Comparison of ENCODE assay signal across 11 cellular contexts in genomic region chr11:27934830-27935145, GRCh38.
A peak's percentile ranks its signal among the peaks of the same experiment; 100 is the strongest.
DNase-seq lines count a peak whose midpoint lies in the region; ATAC-seq, FAIRE-seq and TF ChIP-seq lines count a peak whose summit lies in the region.
"Had no signal": no experiment of that assay in that cellular context is flagged by ENCODE, and none has a peak within 500 bp of the region (broad histone marks: within the 10 kb centered on the region; RNA-seq: fewer than 3 reads in every experiment).

No MANE protein-coding gene starts in this region.

- H3K4me1 ChIP-seq in Caco-2, result peaks cover 11% of the 10 kb centered on the region
- peaks cover 0 to 6% (median 2%) of the 10 kb centered on the region in 4 experiments; a peak in 2 of 7 replicates for H3K4me1 ChIP-seq in H1 (replicated peaks in 1 of 4; ENCODE audit: control insufficient read depth in 3 of 4, insufficient read depth in 4 of 4, low read length in 3 of 4)
- H3K4me1 ChIP-seq in neuron (ENCODE audit: insufficient read depth, low read length), result peaks cover 13% of the 10 kb centered on the region
- H3K4me1 ChIP-seq in transverse colon, result no peaks in the 10 kb centered on the region

- intact Hi-C loops in Caco-2 (cut with micrococcal nuclease; ENCODE audit: unreplicated experiment) (loop anchor here (2.0 kb wide), 1 partner anchor 50 kb away; no protein-coding TSS in a partner anchor), transverse colon (cut with DNase I; ENCODE audit: low total_unique reads) (loop anchor here (10.0 kb wide), 1 partner anchor 660 kb away; no protein-coding TSS in a partner anchor)

- no peak overlapping the region for H4K5ac ChIP-seq in H1 (ENCODE audit: insufficient read length, low read depth, low read length)

- H3K18ac ChIP-seq in H1 (ENCODE audit: extremely low read depth, low read length), result no peak overlapping the region

- H3K27me3 ChIP-seq in Caco-2 (replicated peaks; ENCODE audit: control insufficient read depth, insufficient read depth, low read length) (no peaks in the 10 kb centered on the region), MG63 (no peaks in the 10 kb centered on the region), H1 (replicated peaks in 1 of 4; ENCODE audit: control insufficient read depth in 3 of 4, extremely low read depth in 1 of 4, insufficient read depth in 3 of 4, low read length in 3 of 4) (no peaks in the 10 kb centered on the region), neuron (ENCODE audit: insufficient read depth, low read length) (no peaks in the 10 kb centered on the region), transverse colon (no peaks in the 10 kb centered on the region)

- H3K4me3 ChIP-seq in Caco-2 (ENCODE audit: low read depth, low read length) (no peak overlapping the region), MG63 (no peak overlapping the region), H1 (ENCODE audit: extremely low read depth in 1 of 4, insufficient read depth in 2 of 4, low read depth in 3 of 4, low read length in 4 of 4) (no peak overlapping the region), neuron (ENCODE audit: low read length) (no peak overlapping the region), transverse colon (no peak overlapping the region)

- H2BK20ac ChIP-seq in H1 (ENCODE audit: low read length), result no peak overlapping the region

- H2BK15ac ChIP-seq in H1 (ENCODE audit: low read length), result no peak overlapping the region

- POLR2A ChIA-PET in Caco-2 (lab: Charles Lee), result interaction anchor here (1.0 kb wide), 1 partner anchor 12 kb away, joined by 3 read pairs; no protein-coding TSS in a partner anchor
- POLR2A ChIA-PET in H1 (lab: Charles Lee; ENCODE audit: partially characterized antibody), result interaction anchor here (0.6 kb wide), 1 partner anchor 15 kb away, joined by 3 read pairs; no protein-coding TSS in a partner anchor

- H2AFZ ChIP-seq in H1 (ENCODE audit: low read length), result 0 out of 2 replicates have a peak overlapping the region, but pooled peaks have one; percentile 78
- peak overlapping the region; percentile 48 for H2AFZ ChIP-seq in neuron (ENCODE audit: low read depth, low read length)

- no TSS peak for BruUV-seq in Caco-2 (replicated peaks; lab: Mats Ljungman, UMichigan)

- no peaks in the 10 kb centered on the region for H3K79me2 ChIP-seq in H1 (ENCODE audit: control insufficient read depth in 1 of 2, insufficient read depth in 2 of 2, low read length in 2 of 2)

- H3K9me3 ChIP-seq in Caco-2, result 0 out of 2 replicates have a peak, but pooled peaks cover 4% of the 10 kb centered on the region
- H3K9me3 ChIP-seq in MG63, result no peaks in the 10 kb centered on the region
- peaks cover 11 to 18% of the 10 kb centered on the region in 2 experiments for H3K9me3 ChIP-seq in H1 (ENCODE audit: insufficient read depth in 2 of 2, low read depth in 1 of 2, low read length in 1 of 2)
- H3K9me3 ChIP-seq in neuron (ENCODE audit: low read length), result no peaks in the 10 kb centered on the region
- no peaks in the 10 kb centered on the region for H3K9me3 ChIP-seq in transverse colon

- H3K4ac ChIP-seq in H1 (replicated peaks; ENCODE audit: insufficient read length, low read depth, low read length), result no peak overlapping the region

- no peaks in the 10 kb centered on the region for H4K20me1 ChIP-seq in H1 (replicated peaks in 1 of 2; ENCODE audit: control insufficient read depth in 1 of 2, insufficient read depth in 2 of 2, low read length in 2 of 2)

- H3K36me3 ChIP-seq in Caco-2 (ENCODE audit: control insufficient read depth, insufficient read depth, low read length), result no peaks in the 10 kb centered on the region
- H3K36me3 ChIP-seq in MG63, result no peaks in the 10 kb centered on the region
- H3K36me3 ChIP-seq in H1 (ENCODE audit: control insufficient read depth in 2 of 4, insufficient read depth in 4 of 4, low read length in 3 of 4), result no peaks in the 10 kb centered on the region; a peak in 1 of 8 replicates
- H3K36me3 ChIP-seq in neuron (ENCODE audit: insufficient read depth, low read length), result no peaks in the 10 kb centered on the region
- H3K36me3 ChIP-seq in transverse colon, result no peaks in the 10 kb centered on the region

- no peak for FAIRE-seq in H1 (lab: Jason Lieb, UNC)

- H2BK5ac ChIP-seq in H1 (ENCODE audit: low read depth, low read length), result no peak overlapping the region

- no peak overlapping the region for H3K27ac ChIP-seq in H1 (ENCODE audit: low read depth, low read length)
- no peak overlapping the region for H3K27ac ChIP-seq in transverse colon

- TF ChIP-seq POLR2A in H1 (IDR thresholded peaks at IDR 0.05; ENCODE audit: control extremely low read depth in 1 of 2, low read depth in 2 of 2, low read length in 2 of 2) (no peak), transverse colon (IDR thresholded peaks at IDR 0.05) (no peak)

- no peak overlapping the region for H3K56ac ChIP-seq in H1 (replicated peaks; ENCODE audit: insufficient read length, low read depth, low read length)

- TF ChIP-seq CTCF in Caco-2 (IDR thresholded peaks at IDR 0.05; ENCODE audit: insufficient read depth in 1 of 2, low read depth in 1 of 2, low read length in 1 of 2, severe bottlenecking in 1 of 2, unreplicated experiment in 1 of 2) (no peak), H1 (IDR thresholded peaks at IDR 0.05; ENCODE audit: control extremely low read depth in 1 of 3, insufficient read depth in 1 of 3, low read depth in 1 of 3, low read length in 3 of 3) (no peak), transverse colon (IDR thresholded peaks at IDR 0.05) (no peak)

- no peaks in the 10 kb centered on the region for H3K36me3 Mint-ChIP-seq in Caco-2 (ENCODE audit: insufficient read depth, unreplicated experiment)
- peaks cover 0 to 5% of the 10 kb centered on the region in 2 donors for H3K36me3 Mint-ChIP-seq in activated naive CD4-positive, alpha-beta T cell treated with anti-CD3 and anti-CD28 coated beads, Interleukin-2, amount 50 U/mL, for 72 hours
- H3K36me3 Mint-ChIP-seq: naive B cell had no signal

- no peak overlapping the region for H4K91ac ChIP-seq in H1 (replicated peaks; ENCODE audit: insufficient read length, low read length)

- H3K27me3 Mint-ChIP-seq in Caco-2 (ENCODE audit: insufficient read depth, unreplicated experiment), result no peaks in the 10 kb centered on the region

- H3K4me2 ChIP-seq in H1 (ENCODE audit: insufficient read depth in 1 of 2, low read depth in 2 of 2, low read length in 2 of 2), result no peak overlapping the region

- no peak overlapping the region for H3K14ac ChIP-seq in H1 (ENCODE audit: insufficient read length)

- H2BK12ac ChIP-seq in H1 (ENCODE audit: low read depth, low read length), result no peak overlapping the region

- 88% methylated on average over 7 of the region's 7 CpGs; no CpG with 5 or more reads in 1 of the 2 experiments for WGBS in H1 (ENCODE audit: extremely low coverage in 1 of 2, insufficient coverage in 1 of 2, insufficient read length in 1 of 2, insufficient replicate concordance in 2 of 2, low coverage in 1 of 2, low lambda C conversion rate in 2 of 2, missing lambda C conversion rate in 1 of 2), 2 experiments
- 72% methylated on average over 7 of the region's 7 CpGs for WGBS in transverse colon (ENCODE audit: low coverage in 1 of 2), 2 donors

- H3K23ac ChIP-seq in H1 (ENCODE audit: insufficient read length), result no peak overlapping the region

- TF ChIP-seq EP300 in H1 (IDR thresholded peaks at IDR 0.05; ENCODE audit: borderline replicate concordance in 1 of 2, low read depth in 2 of 2, low read length in 2 of 2), result no peak
- no peak for TF ChIP-seq EP300 in transverse colon (IDR thresholded peaks at IDR 0.05; ENCODE audit: low read depth)

- H3K4me3 Mint-ChIP-seq in Caco-2 (ENCODE audit: unreplicated experiment), result no peak overlapping the region
- H3K4me3 Mint-ChIP-seq: naive B cell had no signal

- no peaks in the 10 kb centered on the region for H3K4me1 Mint-ChIP-seq in Caco-2 (ENCODE audit: low read depth, unreplicated experiment)
- H3K4me1 Mint-ChIP-seq: naive B cell had no signal

- H2BK120ac ChIP-seq in H1 (replicated peaks; ENCODE audit: low read depth, low read length), result no peak overlapping the region

- ATAC-seq in activated naive CD4-positive, alpha-beta T cell treated with anti-CD3 and anti-CD28 coated beads, Interleukin-2, amount 50 U/mL, for 72 hours, result no peak
- ATAC-seq in GM19463 (IDR thresholded peaks at IDR 0.05; ENCODE audit: unreplicated experiment), result no peak

- H3K9me3 Mint-ChIP-seq in Caco-2 (ENCODE audit: unreplicated experiment), result no peaks in the 10 kb centered on the region
- peaks cover 0 to 4% of the 10 kb centered on the region in 2 donors for H3K9me3 Mint-ChIP-seq in activated naive CD4-positive, alpha-beta T cell treated with anti-CD3 and anti-CD28 coated beads, Interleukin-2, amount 50 U/mL, for 72 hours

- no peak overlapping the region for H3K9ac ChIP-seq in H1 (replicated peaks in 1 of 4; ENCODE audit: extremely low read depth in 1 of 4, low read depth in 3 of 4, low read length in 3 of 4)

- in situ Hi-C loops in transverse colon (cut with MboI; ENCODE audit: low pct_ligation_motif_present in 1 of 4, low pct_unique_long_range_greater_than_20kb in 1 of 4, low sequenced_read_pairs in 3 of 4), result no loop called here

- no peak for TF ChIP-seq RAD21 in H1 (IDR thresholded peaks at IDR 0.05 in 1 of 2, conservative IDR thresholded peaks at IDR 0.05 in 1 of 2; ENCODE audit: low read depth in 2 of 2, low read length in 2 of 2)

- H4K8ac ChIP-seq in H1 (ENCODE audit: extremely low read depth, insufficient read depth, low read length), result no peak overlapping the region

- no peaks in the 10 kb centered on the region for H3K79me1 ChIP-seq in H1 (ENCODE audit: low read depth, low read length)

- peak in 1 of 2 experiments; percentile 32 for DNase-seq in Caco-2
- DNase-seq in MG63, result peak; percentile 51
- no peak for DNase-seq in H1 (ENCODE audit: low read depth in 1 of 2, low spot score in 2 of 2)
- DNase-seq in activated naive CD4-positive, alpha-beta T cell treated with anti-CD3 and anti-CD28 coated beads, Interleukin-2, amount 50 U/mL, for 72 hours (ENCODE audit: low spot score in 2 of 2), result no peak
- no peak for DNase-seq in inferior parietal cortex (ENCODE audit: extremely low spot score)
- no peak for DNase-seq in transverse colon
- DNase-seq: activated gamma-delta T cell, naive B cell, NCI-H524 treated with DMSO at 0.1 percent for 48 hours had no signal

- no peaks in the 10 kb centered on the region for H3K23me2 ChIP-seq in H1 (ENCODE audit: low read depth, low read length)

- no peak overlapping the region for H2AK5ac ChIP-seq in H1 (ENCODE audit: low read depth, low read length)

- H3K27ac Mint-ChIP-seq in Caco-2 (ENCODE audit: unreplicated experiment), result peak overlapping the region; percentile 11
- H3K27ac Mint-ChIP-seq in activated naive CD4-positive, alpha-beta T cell treated with anti-CD3 and anti-CD28 coated beads, Interleukin-2, amount 50 U/mL, for 72 hours, result no peak overlapping the region
- H3K27ac Mint-ChIP-seq: naive B cell had no signal

- CTCF ChIA-PET in Caco-2 (lab: Charles Lee) (no interaction called here), H1 (lab: Charles Lee; ENCODE audit: partially characterized antibody) (interaction anchor here (1.0 kb wide), 1 partner anchor 16 kb away, joined by 3 read pairs; no protein-coding TSS in a partner anchor)

TF ChIP-seq in H1, 55 proteins besides CTCF, POLR2A, EP300 and RAD21 (continues in another document):
- TF ChIP-seq RNF2 (IDR thresholded peaks at IDR 0.05; ENCODE audit: borderline replicate concordance, low read depth, low read length, missing control alignments, poor library complexity, severe bottlenecking) (no peak), SIX5 (IDR thresholded peaks at IDR 0.05; ENCODE audit: low read depth, low read length) (no peak), SRF (IDR thresholded peaks at IDR 0.05; ENCODE audit: low read depth, low read length) (no peak), POLR2AphosphoS5 (IDR thresholded peaks at IDR 0.05; ENCODE audit: low read depth, low read length) (no peak)
